In genomic region chr4:185532795-185533324, GRCh38 we compare ENCODE assay signal across 21 cellular contexts. TPM values are rescaled to one million over a fixed set of nuclear protein-coding genes. Genes with fewer than 3 reads are reported as not detected.
A peak's percentile ranks its signal among the peaks of the same experiment; 100 is the strongest.
DNase-seq lines count a peak whose midpoint lies in the region; ATAC-seq and TF ChIP-seq lines count a peak whose summit lies in the region.
"Had no signal": no experiment of that assay in that cellular context is flagged by ENCODE, and none has a peak within 500 bp of the region (broad histone marks: within the 10 kb centered on the region; RNA-seq: fewer than 3 reads in every experiment).

No MANE protein-coding gene starts in this region.

- intact Hi-C loops in psoas muscle (cut with DNase I): no loop called here

- H3K27ac Mint-ChIP-seq in activated T-helper 17 cell treated with anti-CD3 and anti-CD28 coated beads, Interleukin-2, amount 50 U/mL, for 72 hours: no peak overlapping the region
- H3K27ac Mint-ChIP-seq: stimulated activated effector memory CD8-positive, alpha-beta T cell treated with anti-CD3 and anti-CD28 coated beads, Interleukin-12 subunit alpha, Interleukin-12 subunit beta, amount 100 ng/mL, for 72 hours; T-helper 17 cell had no signal

- H3K4me1 ChIP-seq in esophagus (ENCODE audit: control insufficient read depth in 2 of 2, insufficient read depth in 2 of 2, low read length in 1 of 2) (no peaks in the 10 kb centered on the region), psoas muscle (peaks cover 6% of the 10 kb centered on the region), urinary bladder (ENCODE audit: insufficient read depth) (peaks cover 1% of the 10 kb centered on the region)

- no peak for TF ChIP-seq CTCF in psoas muscle (IDR thresholded peaks at IDR 0.05)

- ATAC-seq in psoas muscle: peak; percentile 17 to 47 (median 24)
- no peak for ATAC-seq in activated T-helper 17 cell treated with anti-CD3 and anti-CD28 coated beads, Interleukin-2, amount 50 U/mL, for 72 hours (replicated peaks)
- no peak for ATAC-seq in activated CD4-positive, CD25-positive, alpha-beta regulatory T cell treated with anti-CD3 and anti-CD28 coated beads, Interleukin-2, amount 50 U/mL, for 24 hours
- ATAC-seq: left lung; stimulated activated effector memory CD8-positive, alpha-beta T cell treated with anti-CD3 and anti-CD28 coated beads, Interleukin-12 subunit alpha, Interleukin-12 subunit beta, amount 100 ng/mL, for 72 hours; T-helper 17 cell had no signal

- H3K27me3 ChIP-seq in esophagus (ENCODE audit: control insufficient read depth in 1 of 2, insufficient read depth in 2 of 2, low read length in 2 of 2) (no peaks in the 10 kb centered on the region), psoas muscle (ENCODE audit: insufficient read depth in 3 of 3, low read length in 2 of 3) (no peaks in the 10 kb centered on the region)
- H3K27me3 ChIP-seq: adrenal gland, thyroid gland had no signal

- H3K9me3 ChIP-seq in esophagus (ENCODE audit: control insufficient read depth in 2 of 2, insufficient read depth in 1 of 2, low read depth in 1 of 2, low read length in 1 of 2) (no peaks in the 10 kb centered on the region), psoas muscle (no peaks in the 10 kb centered on the region)
- H3K9me3 ChIP-seq: adrenal gland, left lung, neutrophil, Peyer's patch, thyroid gland had no signal

- no peaks in the 10 kb centered on the region for H3K9me3 Mint-ChIP-seq in activated T-helper 17 cell treated with anti-CD3 and anti-CD28 coated beads, Interleukin-2, amount 50 U/mL, for 72 hours
- H3K9me3 Mint-ChIP-seq: stimulated activated effector memory CD8-positive, alpha-beta T cell treated with anti-CD3 and anti-CD28 coated beads, Interleukin-12 subunit alpha, Interleukin-12 subunit beta, amount 100 ng/mL, for 72 hours had no signal

- H3K27me3 Mint-ChIP-seq in activated T-helper 17 cell treated with anti-CD3 and anti-CD28 coated beads, Interleukin-2, amount 50 U/mL, for 72 hours: peaks cover 51% of the 10 kb centered on the region

- H3K4me3 ChIP-seq in esophagus (ENCODE audit: low read depth in 1 of 2, low read length in 2 of 2) (no peak overlapping the region), psoas muscle (peak overlapping the region; percentile 90), urinary bladder (ENCODE audit: low read depth, low read length) (peak overlapping the region; percentile 2)
- H3K4me3 ChIP-seq: adrenal gland, GM23248, thyroid gland had no signal

- WGBS in esophagus, 2 donors: 72 to 80% methylated on average over 6 of the region's 6 CpGs
- WGBS in psoas muscle, 3 donors: 30 to 40% (median 32%) methylated on average over 6 of the region's 6 CpGs
- 56% methylated on average over 6 of the region's 6 CpGs for WGBS in urinary bladder

- H3K36me3 Mint-ChIP-seq in activated T-helper 17 cell treated with anti-CD3 and anti-CD28 coated beads, Interleukin-2, amount 50 U/mL, for 72 hours (ENCODE audit: low read depth): no peaks in the 10 kb centered on the region
- H3K36me3 Mint-ChIP-seq: stimulated activated effector memory CD8-positive, alpha-beta T cell treated with anti-CD3 and anti-CD28 coated beads, Interleukin-12 subunit alpha, Interleukin-12 subunit beta, amount 100 ng/mL, for 72 hours had no signal

- H3K36me3 ChIP-seq in esophagus (ENCODE audit: control insufficient read depth in 2 of 2, insufficient read depth in 2 of 2, low read length in 1 of 2): no peaks in the 10 kb centered on the region
- peaks cover 0 to 59% of the 10 kb centered on the region in 2 donors for H3K36me3 ChIP-seq in psoas muscle (ENCODE audit: insufficient read depth in 1 of 2, low read depth in 1 of 2)
- H3K36me3 ChIP-seq in urinary bladder (ENCODE audit: insufficient read depth): no peaks in the 10 kb centered on the region
- H3K36me3 ChIP-seq: adrenal gland, left lung, neutrophil, Peyer's patch, thyroid gland had no signal

- peak overlapping the region; percentile 5 to 65 for H3K27ac ChIP-seq in esophagus (ENCODE audit: low read depth in 2 of 2, low read length in 1 of 2)
- H3K27ac ChIP-seq in psoas muscle: peak overlapping the region; percentile 99
- H3K27ac ChIP-seq in urinary bladder (ENCODE audit: low read depth): no peak overlapping the region
- H3K27ac ChIP-seq: adrenal gland, GM23248, left lung, neutrophil had no signal

- H3K4me3 Mint-ChIP-seq in activated T-helper 17 cell treated with anti-CD3 and anti-CD28 coated beads, Interleukin-2, amount 50 U/mL, for 72 hours: no peak overlapping the region
- H3K4me3 Mint-ChIP-seq: stimulated activated effector memory CD8-positive, alpha-beta T cell treated with anti-CD3 and anti-CD28 coated beads, Interleukin-12 subunit alpha, Interleukin-12 subunit beta, amount 100 ng/mL, for 72 hours; T-helper 17 cell had no signal

- peak; percentile 4 for DNase-seq in NCI-H2171 treated with DMSO at 0.1 percent for 48 hours (lab: John Stamatoyannopoulos, UW)
- no peak for DNase-seq in NCI-H2171 (lab: John Stamatoyannopoulos, UW)
- DNase-seq in psoas muscle: no peak
- no peak for DNase-seq in amniotic stem cell (lab: John Stamatoyannopoulos, UW)
- DNase-seq: 8988T; activated effector memory CD4-positive, alpha-beta T cell treated with anti-CD3 and anti-CD28 coated beads, Interleukin-2, amount 50 U/mL, for 16 hours; adrenal gland; effector CD8-positive, alpha-beta T cell; GM23248; left lung; NCI-H1417 treated with DMSO at 0.1 percent for 48 hours; Peyer's patch; retina; T-helper 17 cell; thyroid gland had no signal

- H3K4me1 Mint-ChIP-seq in activated T-helper 17 cell treated with anti-CD3 and anti-CD28 coated beads, Interleukin-2, amount 50 U/mL, for 72 hours: no peaks in the 10 kb centered on the region

RNA-seq across cellular contexts. Expression of gene PDLIM3, which starts 2.4 kb away (rescaled TPM):
- 10 to 100 TPM; 24.2 to 62.8 TPM for polyA plus RNA-seq in esophagus
- total RNA-seq in psoas muscle: 1,000 to 10,000 TPM; 2,718 to 5,341 (median 3,828) TPM
- 1,000 to 10,000 TPM in 2 of 3 donors, 100 to 1,000 TPM in 1; 703 to 2,553 (median 1,460) TPM for polyA plus RNA-seq in psoas muscle
- total RNA-seq in urinary bladder: 456 TPM
- polyA plus RNA-seq in urinary bladder: 358 TPM
- not detected for total RNA-seq in activated T-helper 17 cell treated with anti-CD3 and anti-CD28 coated beads, Interleukin-2, amount 50 U/mL, for 72 hours
- total RNA-seq: GM23248, T-helper 17 cell had no signal

Comparison
In these comparisons a context has a peak if more than half of its experiments do, and no peak if none do; other contexts are left out.
1. H3K4me3 ChIP-seq: peak in psoas muscle (single experiment) and urinary bladder (single experiment); none in esophagus (0 of 2).
2. ATAC-seq: peak in psoas muscle (4 of 4); none in activated T-helper 17 cell treated with anti-CD3 and anti-CD28 coated beads, Interleukin-2, amount 50 U/mL, for 72 hours (single experiment) and activated CD4-positive, CD25-positive, alpha-beta regulatory T cell treated with anti-CD3 and anti-CD28 coated beads, Interleukin-2, amount 50 U/mL, for 24 hours (0 of 2).
3. RNA of gene PDLIM3, which starts 2.4 kb away (total RNA-seq): 2,718 to 5,341 TPM in psoas muscle and 456 TPM in urinary bladder (single experiment); not detected in activated T-helper 17 cell treated with anti-CD3 and anti-CD28 coated beads, Interleukin-2, amount 50 U/mL, for 72 hours; every median in the first group is over 100 times any median in the second.